ENCODE assay signal across 20 cellular contexts in the genomic region with DNA sequence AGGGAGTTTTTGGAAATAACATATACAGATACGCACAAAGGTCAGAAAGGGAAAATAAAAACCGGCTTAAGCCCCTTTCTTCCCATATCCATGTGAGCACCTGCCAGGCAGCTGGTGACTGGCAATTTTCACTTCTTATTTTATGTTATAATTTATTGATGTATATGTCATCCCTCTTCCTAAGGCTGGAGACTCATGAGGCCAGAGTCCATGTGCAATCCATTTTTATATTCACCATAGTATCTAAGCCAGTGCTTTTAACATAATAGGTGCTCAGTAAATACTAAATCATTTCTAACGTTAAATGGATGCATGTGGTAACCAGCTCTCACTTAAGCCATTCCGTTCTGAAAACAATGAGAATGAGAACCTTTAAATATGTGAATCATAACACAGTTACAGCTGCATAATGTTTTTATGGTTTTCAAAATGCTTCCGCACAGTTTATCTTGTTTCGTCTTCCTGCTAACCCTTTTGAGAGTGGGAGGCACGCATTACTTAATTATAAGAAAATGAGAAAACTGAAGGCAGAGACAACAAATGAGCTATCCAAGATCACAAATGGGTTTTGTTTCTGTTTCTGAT.
DNase-seq lines count a peak whose midpoint lies in the region; ATAC-seq and TF ChIP-seq lines count a peak whose summit lies in the region.
"Had no signal": no experiment of that assay in that cellular context is flagged by ENCODE, and none has a peak within 500 bp of the region (broad histone marks: within the 10 kb centered on the region; RNA-seq: fewer than 3 reads in every experiment).

No MANE protein-coding gene starts in this region.

- no peaks in the 10 kb centered on the region for H3K9me3 ChIP-seq in GM23248 (ENCODE audit: low read depth)
- H3K9me3 ChIP-seq: BLaER1, HAP-1, SJSA1 had no signal

- TF ChIP-seq CTCF in fibroblast of mammary gland (conservative IDR thresholded peaks at IDR 0.05; ENCODE audit: control insufficient read depth, insufficient read depth, low read depth, low read length), result no peak
- TF ChIP-seq CTCF in nephron (IDR thresholded peaks at IDR 0.05; ENCODE audit: unreplicated experiment in 3 of 3), result no peak

- H2AFZ ChIP-seq in GM23248, result no peak overlapping the region

- peak overlapping the region; percentile 29 for H3K4me2 ChIP-seq in GM23248 (ENCODE audit: unreplicated experiment)
- H3K4me2 ChIP-seq: BLaER1 had no signal

- DNase-seq in AG08395 (ENCODE audit: low spot score), result peak; percentile 14
- DNase-seq in GM23248, result peak; percentile 30
- DNase-seq in fibroblast of mammary gland (ENCODE audit: low read depth), result peak; percentile 28
- DNase-seq in NCI-H146 treated with DMSO at 0.1 percent for 48 hours (lab: John Stamatoyannopoulos, UW; ENCODE audit: unreplicated experiment), result no peak
- DNase-seq in SHP77 treated with DMSO at 0.1 percent for 48 hours (lab: John Stamatoyannopoulos, UW), result no peak
- DNase-seq: CD4-positive, alpha-beta T cell; COR-L47; DMS79; KBM-7; NCI-H1092 treated with DMSO at 0.1 percent for 48 hours; NCI-H1436 treated with DMSO at 0.1 percent for 48 hours; NCI-H2029; NCI-H2227 treated with DMSO at 0.1 percent for 48 hours; NCI-H510A had no signal

- WGBS in GM23248 (ENCODE audit: low coverage in 1 of 2, low lambda C conversion rate in 2 of 2, missing lambda C conversion rate in 2 of 2), 2 experiments, result 49 to 50% methylated on average over 7 of the region's 7 CpGs

- peaks cover 26% of the 10 kb centered on the region for H3K4me1 ChIP-seq in GM23248 (ENCODE audit: insufficient read depth)
- H3K4me1 ChIP-seq: BLaER1, HAP-1 had no signal

- no peaks in the 10 kb centered on the region for H4K20me1 ChIP-seq in GM23248 (ENCODE audit: insufficient read depth)
- H4K20me1 ChIP-seq: BLaER1 had no signal

- no peaks in the 10 kb centered on the region for H3K27me3 Mint-ChIP-seq in nephron (ENCODE audit: low read depth)

- H3K36me3 Mint-ChIP-seq in nephron (ENCODE audit: low read depth), result no peaks in the 10 kb centered on the region

- H3K27ac ChIP-seq in GM23248, result peak overlapping the region; percentile 5; the same call in 1 of the 2 replicates
- H3K27ac ChIP-seq: BLaER1, SJSA1 had no signal

- peaks cover 38% of the 10 kb centered on the region; the same call in 1 of the 2 replicates for H3F3A ChIP-seq in GM23248 (ENCODE audit: insufficient read depth)

- ATAC-seq in GM21423 (IDR thresholded peaks at IDR 0.05; ENCODE audit: unreplicated experiment), result no peak
- ATAC-seq: GM12878 had no signal

- peak overlapping the region in 2 of 3 experiments; percentile 44 to 48 for H3K27ac Mint-ChIP-seq in nephron
- H3K27ac Mint-ChIP-seq: CD4-positive, alpha-beta T cell had no signal

- peaks cover 25% of the 10 kb centered on the region for H3K4me1 Mint-ChIP-seq in nephron

- H3K9me3 Mint-ChIP-seq in nephron, result no peaks in the 10 kb centered on the region

- in situ Hi-C loops in GM23248 (cut with MboI), result no loop called here

- peak overlapping the region; percentile 10 for H3K4me3 ChIP-seq in GM23248
- no peak overlapping the region for H3K4me3 ChIP-seq in fibroblast of mammary gland (ENCODE audit: control insufficient read depth, low read depth, low read length)
- H3K4me3 ChIP-seq: BLaER1, GM12878, HAP-1, SJSA1 had no signal

- H3K4me3 Mint-ChIP-seq in nephron, result no peak overlapping the region
- H3K4me3 Mint-ChIP-seq: CD4-positive, alpha-beta T cell had no signal

- no peaks in the 10 kb centered on the region for H3K36me3 ChIP-seq in GM23248 (ENCODE audit: low read depth)
- H3K36me3 ChIP-seq: BLaER1, HAP-1, SJSA1 had no signal

- no peak overlapping the region for H3K9ac ChIP-seq in GM23248
- H3K9ac ChIP-seq: BLaER1 had no signal

- H3K79me2 ChIP-seq in GM23248 (ENCODE audit: insufficient read depth), result peaks cover 41% of the 10 kb centered on the region

- no peaks in the 10 kb centered on the region for H3K9me2 ChIP-seq in GM23248 (ENCODE audit: insufficient read depth)

- H3K27me3 ChIP-seq in GM23248 (replicated peaks; ENCODE audit: insufficient read depth), result no peaks in the 10 kb centered on the region
- H3K27me3 ChIP-seq: BLaER1, SJSA1 had no signal

Comparison
In these comparisons a context has a peak if more than half of its experiments do, and no peak if none do; other contexts are left out.
1. DNase-seq: peak in AG08395 (single experiment), GM23248 (single experiment) and fibroblast of mammary gland (single experiment); none in NCI-H146 treated with DMSO at 0.1 percent for 48 hours (single experiment) and SHP77 treated with DMSO at 0.1 percent for 48 hours (single experiment).